ENCODE assay signal across 22 cellular contexts in genomic region chr9:92385001-92385400, GRCh38. TPM values are rescaled to one million over a fixed set of nuclear protein-coding genes. Genes with fewer than 3 reads are reported as not detected.
A peak's percentile ranks its signal among the peaks of the same experiment; 100 is the strongest.
DNase-seq lines count a peak whose midpoint lies in the region; ATAC-seq and TF ChIP-seq lines count a peak whose summit lies in the region.
"Had no signal": no experiment of that assay in that cellular context is flagged by ENCODE, and none has a peak within 500 bp of the region (broad histone marks: within the 10 kb centered on the region; RNA-seq: fewer than 3 reads in every experiment).

No MANE protein-coding gene starts in this region.

- no peaks in the 10 kb centered on the region for H3K27me3 ChIP-seq in ACC112 (ENCODE audit: insufficient read depth, low read length)

- H3K36me3 ChIP-seq in ACC112 (ENCODE audit: insufficient read depth, low read length) = no peaks in the 10 kb centered on the region

- peaks cover 23% of the 10 kb centered on the region for H3K4me1 ChIP-seq in ACC112 (ENCODE audit: control insufficient read depth, insufficient read depth, low read length, unreplicated experiment)

- ATAC-seq in SK-N-SH treated with all-trans-retinoic acid at 6 μM for 48 hours (peak; percentile 53; the same call in 2 of the 3 replicates), omental fat pad (ENCODE audit: low FRiP score) (peak; percentile 25), HG02885 (IDR thresholded peaks at IDR 0.05; ENCODE audit: poor library complexity, unreplicated experiment) (no peak)

- H3K79me2 ChIP-seq in ACC112 (ENCODE audit: control insufficient read depth, insufficient read depth, low read length, unreplicated experiment) = no peaks in the 10 kb centered on the region

- DNase-seq in fibroblast of mammary gland (ENCODE audit: low read depth) (peak; percentile 57), omental fat pad (ENCODE audit: low spot score) (no peak), 8988T (no peak), NCI-H345 (lab: John Stamatoyannopoulos, UW) (no peak)
- DNase-seq in stimulated activated CD4-positive, alpha-beta T cell treated with anti-CD3 and anti-CD28 coated beads, Interleukin-15, amount 100 ng/mL, for 24 hours = no peak
- DNase-seq: activated CD4-positive, alpha-beta T cell treated with anti-CD3 and anti-CD28 coated beads, Interleukin-2, amount 50 U/mL, for 4 hours; activated effector memory CD4-positive, alpha-beta T cell treated with Interleukin-2 at 50 U/mL for 16 hours; C1 segment of cervical spinal cord; foreskin melanocyte; H9; MM.1S; naive B cell; NCI-H1436 treated with DMSO at 0.1 percent for 48 hours; NCI-H524 treated with DMSO at 0.1 percent for 48 hours; occipital lobe; retina; WERI-Rb-1 had no signal

- TF ChIP-seq CTCF in fibroblast of mammary gland (conservative IDR thresholded peaks at IDR 0.05; ENCODE audit: control insufficient read depth, insufficient read depth, low read depth, low read length) (no peak), omental fat pad (IDR thresholded peaks at IDR 0.05) (no peak)

- peak overlapping the region; percentile 69 for H3K27ac ChIP-seq in ACC112 (ENCODE audit: low read depth, low read length)
- H3K27ac ChIP-seq: WERI-Rb-1 had no signal

- H3K4me3 ChIP-seq in ACC112 (ENCODE audit: low read depth, low read length) (peak overlapping the region; percentile 42), fibroblast of mammary gland (ENCODE audit: control insufficient read depth, low read depth, low read length) (no peak overlapping the region)

- H2AFZ ChIP-seq in ACC112 (ENCODE audit: low read length, unreplicated experiment) = peak overlapping the region; percentile 44

TF ChIP-seq in SK-N-SH treated with all-trans-retinoic acid at 6 μM for 48 hours, 23 proteins besides CTCF, POLR2A, EP300 and RAD21:
- TF ChIP-seq ZNF70 (CRISPR knock-in tag; IDR thresholded peaks at IDR 0.05) (no peak), ISL1 (CRISPR knock-in tag; IDR thresholded peaks at IDR 0.05) (peak; percentile 29)

RNA-seq across cellular contexts. Expression of gene OGN, which starts 19.4 kb away (rescaled TPM):
- 100 to 1,000 TPM in 3 of 4 donors, 10 to 100 TPM in 1; 24.6 to 412 (median 114) TPM for total RNA-seq in omental fat pad
- total RNA-seq: bronchial epithelial cell, dermis microvascular lymphatic vessel endothelial cell, H9 had no signal

RNA-seq across cellular contexts. Expression of gene OMD, which starts 39.3 kb away (rescaled TPM):
- 100 to 1,000 TPM in 1 of 4 donors, 10 to 100 TPM in 3; 10.2 to 122 (median 40.2) TPM for total RNA-seq in omental fat pad
- total RNA-seq: bronchial epithelial cell, dermis microvascular lymphatic vessel endothelial cell, H9 had no signal

RNA-seq across cellular contexts. Expression of gene CENPP, which starts 59.2 kb away (rescaled TPM):
- total RNA-seq in omental fat pad = 1 to 10 TPM; 1.2 to 7.0 (median 5.6) TPM

RNA-seq across cellular contexts. Expression of gene NOL8, which starts 59.9 kb away (rescaled TPM):
- total RNA-seq in omental fat pad = 10 to 100 TPM; 25.2 to 49.1 (median 34.7) TPM
